8 cellular contexts compared by ENCODE assay signal in genomic region chr15:78438595-78439285, GRCh38. TPM values are rescaled to one million over a fixed set of nuclear protein-coding genes. Genes with fewer than 3 reads are reported as not detected.
DNase-seq lines count a peak whose midpoint lies in the region; ATAC-seq, FAIRE-seq and TF ChIP-seq lines count a peak whose summit lies in the region.

No MANE protein-coding gene starts in this region.

- H3K27ac ChIP-seq in WERI-Rb-1, result peak overlapping the region; percentile 95

- peaks cover 23% of the 10 kb centered on the region for H3K36me3 Mint-ChIP-seq in type B pancreatic cell

- peak overlapping the region; percentile 93 for H3K4me3 Mint-ChIP-seq in type B pancreatic cell

- ATAC-seq in HG03521 (IDR thresholded peaks at IDR 0.05; ENCODE audit: unreplicated experiment), result peak; percentile 7

- DNase-seq in activated gamma-delta T cell treated with Interleukin-2 at 50 U/mL for 16 hours, result peak; percentile 41
- DNase-seq in activated gamma-delta T cell (lab: John Stamatoyannopoulos, UW), result no peak
- DNase-seq in WERI-Rb-1, result peak; percentile 33
- peak; percentile 43 for DNase-seq in effector CD8-positive, alpha-beta T cell (lab: John Stamatoyannopoulos, UW)
- no peak for DNase-seq in type B pancreatic cell (ENCODE audit: extremely low spot score, unreplicated experiment)
- DNase-seq in H54 (ENCODE audit: insufficient read length, low spot score), result no peak

- TF ChIP-seq CTCF in WERI-Rb-1 (IDR thresholded peaks at IDR 0.05; ENCODE audit: low read depth, low read length), result 0 out of 2 replicates have a peak, but pooled peaks have one; percentile 15
- peak; percentile 47 for TF ChIP-seq CTCF in type B pancreatic cell (conservative IDR thresholded peaks at IDR 0.05)

- peaks cover 24% of the 10 kb centered on the region for H3K4me1 Mint-ChIP-seq in type B pancreatic cell (ENCODE audit: unreplicated experiment)

- FAIRE-seq in H54 (lab: Jason Lieb, UNC), result no peak

- peak overlapping the region; percentile 99 for H3K9ac ChIP-seq in mucosa of stomach (ENCODE audit: low read length)

- no peak for TF ChIP-seq POLR2A in H54 (IDR thresholded peaks at IDR 0.05; ENCODE audit: low read depth, low read length)

- peak overlapping the region; percentile 88 for H3K27ac Mint-ChIP-seq in type B pancreatic cell

- peaks cover 6% of the 10 kb centered on the region for H3K4me1 ChIP-seq in mucosa of stomach (ENCODE audit: control insufficient read depth, insufficient read depth, low read length)

- peak overlapping the region; percentile 73 for H3K4me3 ChIP-seq in WERI-Rb-1 (ENCODE audit: low read depth, low read length)
- H3K4me3 ChIP-seq in mucosa of stomach (ENCODE audit: low read length), result peak overlapping the region; percentile 86

- no peaks in the 10 kb centered on the region for H3K9me3 ChIP-seq in WERI-Rb-1 (ENCODE audit: severe bottlenecking)
- H3K9me3 ChIP-seq in mucosa of stomach (ENCODE audit: control insufficient read depth, low read length), result no peaks in the 10 kb centered on the region

- H3K27me3 ChIP-seq in WERI-Rb-1 (ENCODE audit: insufficient read depth, low read depth, severe bottlenecking) (no peaks in the 10 kb centered on the region), mucosa of stomach (ENCODE audit: control insufficient read depth, insufficient read depth, low read length) (no peaks in the 10 kb centered on the region)

- H3K9me3 Mint-ChIP-seq in type B pancreatic cell, result no peaks in the 10 kb centered on the region

- H3K27me3 Mint-ChIP-seq in type B pancreatic cell, result no peaks in the 10 kb centered on the region

- H3K36me3 ChIP-seq in WERI-Rb-1 (peaks cover 34% of the 10 kb centered on the region), mucosa of stomach (ENCODE audit: control insufficient read depth, insufficient read depth, low read length) (no peaks in the 10 kb centered on the region)

RNA-seq across cellular contexts. Expression of gene IREB2, which starts 0.7 kb away (rescaled TPM):
- 76.9 and 83.8 TPM in 2 replicates for total RNA-seq in type B pancreatic cell (ENCODE audit: low replicate concordance)

Comparison
In these comparisons a context has a peak if more than half of its experiments do, and no peak if none do; other contexts are left out.
1. DNase-seq: peak in activated gamma-delta T cell treated with Interleukin-2 at 50 U/mL for 16 hours (single experiment), WERI-Rb-1 (single experiment) and effector CD8-positive, alpha-beta T cell (single experiment); none in activated gamma-delta T cell (single experiment), type B pancreatic cell (single experiment) and H54 (single experiment).